32 cellular contexts compared by ENCODE assay signal in genomic region chr16:22427556-22427955, GRCh38.
"Had no signal": no experiment of that assay in that cellular context is flagged by ENCODE, and none has a peak within 500 bp of the region (broad histone marks: within the 10 kb centered on the region; RNA-seq: fewer than 3 reads in every experiment).

No MANE protein-coding gene starts in this region.

- ATAC-seq: activated CD4-positive, alpha-beta T cell treated with anti-CD3 and anti-CD28 coated beads for 36 hours; activated CD4-positive, CD25-positive, alpha-beta regulatory T cell treated with anti-CD3 and anti-CD28 coated beads, Interleukin-2, amount 50 U/mL, for 24 hours; activated naive CD8-positive, alpha-beta T cell treated with anti-CD3 and anti-CD28 coated beads, Interleukin-2, amount 50 U/mL, for 24 hours; activated T-cell treated with anti-CD3 and anti-CD28 coated beads, Interleukin-2, amount 50 U/mL, for 72 hours; activated T-helper 17 cell treated with anti-CD3 and anti-CD28 coated beads, Interleukin-2, amount 50 U/mL, for 72 hours; PC-3 had no signal

- H3K4me1 ChIP-seq: Peyer's patch had no signal

- H3K27ac ChIP-seq: Peyer's patch, SJSA1 had no signal

- H3K4me2 ChIP-seq: SK-N-SH had no signal

- H3K9me2 ChIP-seq: SK-N-SH had no signal

- H3K4me3 Mint-ChIP-seq: activated CD4-positive, alpha-beta T cell treated with anti-CD3 and anti-CD28 coated beads for 36 hours; activated CD4-positive, alpha-beta T cell treated with anti-CD3 and anti-CD28 coated beads, Interleukin-2, amount 10 ng/mL, durations not matched to agents 7 days and 5 days; activated naive CD4-positive, alpha-beta T cell treated with anti-CD3 and anti-CD28 coated beads for 36 hours; activated naive CD8-positive, alpha-beta T cell; activated naive CD8-positive, alpha-beta T cell treated with anti-CD3 and anti-CD28 coated beads, Interleukin-2, amount 50 U/mL, for 24 hours; activated T-cell treated with anti-CD3 and anti-CD28 coated beads, Interleukin-2, amount 50 U/mL, for 72 hours; activated T-helper 17 cell treated with anti-CD3 and anti-CD28 coated beads, Interleukin-2, amount 50 U/mL, for 72 hours; brain; T-helper 1 cell treated with Interleukin-12 subunit alpha and Interleukin-12 subunit beta and Interleukin-4 antibody, amounts not matched to agents 30 μg/mL and 1 μg/mL, for 36 hours; T-helper 2 cell treated with Interferon-gamma antibody and Interleukin-4, amounts not matched to agents 5 μg/mL and 100 μg/mL, for 36 hours had no signal

- H3K4me3 ChIP-seq: Peyer's patch, SJSA1 had no signal

- H3K27me3 Mint-ChIP-seq: activated CD4-positive, alpha-beta T cell treated with anti-CD3 and anti-CD28 coated beads for 36 hours; activated CD4-positive, alpha-beta T cell treated with anti-CD3 and anti-CD28 coated beads, Interleukin-2, amount 10 ng/mL, durations not matched to agents 7 days and 5 days; activated naive CD8-positive, alpha-beta T cell; activated naive CD8-positive, alpha-beta T cell treated with anti-CD3 and anti-CD28 coated beads, Interleukin-2, amount 50 U/mL, for 24 hours; activated T-helper 17 cell treated with anti-CD3 and anti-CD28 coated beads, Interleukin-2, amount 50 U/mL, for 72 hours; brain had no signal

- H3K9me3 ChIP-seq: Peyer's patch, SJSA1, SK-N-SH had no signal

- H3K4me1 Mint-ChIP-seq: activated CD4-positive, alpha-beta T cell treated with anti-CD3 and anti-CD28 coated beads for 36 hours; activated CD4-positive, alpha-beta T cell treated with anti-CD3 and anti-CD28 coated beads, Interleukin-2, amount 10 ng/mL, durations not matched to agents 7 days and 5 days; activated naive CD8-positive, alpha-beta T cell treated with anti-CD3 and anti-CD28 coated beads, Interleukin-2, amount 50 U/mL, for 24 hours; brain had no signal

- H3K9ac ChIP-seq: SK-N-SH had no signal

- H3K27ac Mint-ChIP-seq: activated CD4-positive, alpha-beta T cell treated with anti-CD3 and anti-CD28 coated beads for 36 hours; activated CD4-positive, alpha-beta T cell treated with anti-CD3 and anti-CD28 coated beads, Interleukin-2, amount 10 ng/mL, durations not matched to agents 7 days and 5 days; activated naive CD4-positive, alpha-beta T cell treated with anti-CD3 and anti-CD28 coated beads for 36 hours; activated naive CD8-positive, alpha-beta T cell; activated naive CD8-positive, alpha-beta T cell treated with anti-CD3 and anti-CD28 coated beads, Interleukin-2, amount 50 U/mL, for 24 hours; activated T-cell treated with anti-CD3 and anti-CD28 coated beads, Interleukin-2, amount 50 U/mL, for 72 hours; activated T-helper 17 cell treated with anti-CD3 and anti-CD28 coated beads, Interleukin-2, amount 50 U/mL, for 72 hours; brain; T-helper 1 cell treated with Interleukin-12 subunit alpha and Interleukin-12 subunit beta and Interleukin-4 antibody, amounts not matched to agents 30 μg/mL and 1 μg/mL, for 36 hours; T-helper 2 cell treated with Interferon-gamma antibody and Interleukin-4, amounts not matched to agents 5 μg/mL and 100 μg/mL, for 36 hours had no signal

- DNase-seq: activated CD4-positive, alpha-beta T cell treated with anti-CD3 and anti-CD28 coated beads for 36 hours; activated CD4-positive, alpha-beta T cell treated with anti-CD3 and anti-CD28 coated beads, Interleukin-2, amount 10 ng/mL, durations not matched to agents 7 days and 5 days; activated CD4-positive, alpha-beta T cell treated with anti-CD3 and anti-CD28 coated beads, Interleukin-2, amount 50 U/mL, for 48 hours; activated effector memory CD4-positive, alpha-beta T cell treated with anti-CD3 and anti-CD28 coated beads, Interleukin-2, amount 50 U/mL, for 16 hours; activated naive CD4-positive, alpha-beta T cell treated with anti-CD3 and anti-CD28 coated beads for 36 hours; activated naive CD8-positive, alpha-beta T cell treated with anti-CD3 and anti-CD28 coated beads, Interleukin-2, amount 50 U/mL, for 24 hours; activated T-cell treated with anti-CD3 and anti-CD28 coated beads, Interleukin-2, amount 50 U/mL, for 1 hour; activated T-cell treated with anti-CD3 and anti-CD28 coated beads, Interleukin-2, amount 50 U/mL, for 72 hours; anterior cingulate cortex; NCI-H1092 treated with DMSO at 0.1 percent for 48 hours; NCI-H1417; NCI-H146; NCI-H187; NCI-H2029 treated with DMSO at 0.1 percent for 48 hours; NCI-H2107; NCI-H2171; NCI-H510A; NCI-H526; NCI-H748 treated with DMSO at 0.1 percent for 48 hours; NK-92 treated with Interleukin-12 subunit alpha and Interleukin-12 subunit beta, amount 100 ng/mL, for 24 hours; PC-3; Peyer's patch; RPMI8226; SHP77 treated with DMSO at 0.1 percent for 48 hours; SK-N-SH had no signal

- H3K9me3 Mint-ChIP-seq: activated CD4-positive, alpha-beta T cell treated with anti-CD3 and anti-CD28 coated beads, Interleukin-2, amount 10 ng/mL, durations not matched to agents 7 days and 5 days; activated naive CD4-positive, alpha-beta T cell treated with anti-CD3 and anti-CD28 coated beads for 36 hours; activated naive CD8-positive, alpha-beta T cell treated with anti-CD3 and anti-CD28 coated beads, Interleukin-2, amount 50 U/mL, for 24 hours; activated T-helper 17 cell treated with anti-CD3 and anti-CD28 coated beads, Interleukin-2, amount 50 U/mL, for 72 hours; brain; T-helper 1 cell treated with Interleukin-12 subunit alpha and Interleukin-12 subunit beta and Interleukin-4 antibody, amounts not matched to agents 30 μg/mL and 1 μg/mL, for 36 hours; T-helper 2 cell treated with Interferon-gamma antibody and Interleukin-4, amounts not matched to agents 5 μg/mL and 100 μg/mL, for 36 hours had no signal

- H3K27me3 ChIP-seq: Peyer's patch, SJSA1 had no signal
